In genomic region chr4:7691992-7692391, GRCh38 we compare ENCODE assay signal across 21 cellular contexts.
DNase-seq lines count a peak whose midpoint lies in the region; ATAC-seq and TF ChIP-seq lines count a peak whose summit lies in the region.
"Had no signal": no experiment of that assay in that cellular context is flagged by ENCODE, and none has a peak within 500 bp of the region (broad histone marks: within the 10 kb centered on the region; RNA-seq: fewer than 3 reads in every experiment).

No MANE protein-coding gene starts in this region.

- no peak for ATAC-seq in lower lobe of right lung
- ATAC-seq in naive thymus-derived CD8-positive, alpha-beta T cell: no peak

- no peaks in the 10 kb centered on the region for H3K4me1 ChIP-seq in lower lobe of right lung
- no peaks in the 10 kb centered on the region for H3K4me1 ChIP-seq in Peyer's patch
- H3K4me1 ChIP-seq: stomach, uterus had no signal

- H3K9me3 ChIP-seq in lower lobe of right lung (no peaks in the 10 kb centered on the region), Peyer's patch (no peaks in the 10 kb centered on the region)
- H3K9me3 ChIP-seq: breast epithelium, neutrophil, stomach, uterus had no signal

- peak; percentile 22 to 31 for DNase-seq in NCI-H2081 (lab: John Stamatoyannopoulos, UW)
- DNase-seq in NCI-H2081 treated with DMSO at 0.1 percent for 48 hours (lab: John Stamatoyannopoulos, UW): no peak
- peak; percentile 80 for DNase-seq in NCI-H2029 (lab: John Stamatoyannopoulos, UW)
- peak; percentile 32 for DNase-seq in RPMI7951 (ENCODE audit: low read depth)
- DNase-seq in lower lobe of right lung: peak; percentile 47
- no peak for DNase-seq in Peyer's patch
- no peak for DNase-seq in naive thymus-derived CD8-positive, alpha-beta T cell
- no peak for DNase-seq in UCSD-AML1 (lab: John Stamatoyannopoulos, UW; ENCODE audit: unreplicated experiment)
- DNase-seq: activated CD4-positive, alpha-beta T cell treated with anti-CD3 and anti-CD28 coated beads, Interleukin-2, amount 50 U/mL, for 4 hours; GOT3; hippocampal formation; kidney glomerular epithelial cell; NCI-H446 treated with DMSO at 0.1 percent for 48 hours; PC-9; stomach; SW 1271; uterus had no signal

- peaks cover 0 to 1% (median 0%) of the 10 kb centered on the region in 5 donors for H3K27me3 Mint-ChIP-seq in naive thymus-derived CD8-positive, alpha-beta T cell
- H3K27me3 Mint-ChIP-seq: activated naive CD8-positive, alpha-beta T cell had no signal

- H3K27me3 ChIP-seq in lower lobe of right lung (ENCODE audit: low read depth) (no peaks in the 10 kb centered on the region), Peyer's patch (no peaks in the 10 kb centered on the region)
- H3K27me3 ChIP-seq: breast epithelium, neutrophil, stomach, uterus had no signal

- peaks cover 0 to 5% (median 0%) of the 10 kb centered on the region in 4 donors for H3K4me1 Mint-ChIP-seq in naive thymus-derived CD8-positive, alpha-beta T cell
- H3K4me1 Mint-ChIP-seq: mesothelial cell of epicardium had no signal

- POLR2A ChIA-PET in naive thymus-derived CD8-positive, alpha-beta T cell (lab: Charles Lee): no interaction called here

- TF ChIP-seq CTCF in lower lobe of right lung (IDR thresholded peaks at IDR 0.05) (no peak), Peyer's patch (IDR thresholded peaks at IDR 0.05) (no peak)

- H3K4me3 Mint-ChIP-seq in naive thymus-derived CD8-positive, alpha-beta T cell: no peak overlapping the region
- H3K4me3 Mint-ChIP-seq: activated naive CD8-positive, alpha-beta T cell; mesothelial cell of epicardium had no signal

- H3K27ac ChIP-seq in lower lobe of right lung (no peak overlapping the region), Peyer's patch (no peak overlapping the region)
- H3K27ac ChIP-seq: breast epithelium, neutrophil, PC-9, stomach, uterus had no signal

- H3K4me3 ChIP-seq in lower lobe of right lung (no peak overlapping the region), Peyer's patch (no peak overlapping the region)
- H3K4me3 ChIP-seq: breast epithelium, PC-9, stomach, uterus had no signal

- no peaks in the 10 kb centered on the region for H3K9me3 Mint-ChIP-seq in naive thymus-derived CD8-positive, alpha-beta T cell
- H3K9me3 Mint-ChIP-seq: mesothelial cell of epicardium had no signal

- intact Hi-C loops in lower lobe of right lung (cut with DNase I): no loop called here

- no peaks in the 10 kb centered on the region for H3K36me3 ChIP-seq in lower lobe of right lung
- no peaks in the 10 kb centered on the region for H3K36me3 ChIP-seq in Peyer's patch
- H3K36me3 ChIP-seq: breast epithelium, neutrophil, stomach, uterus had no signal

- H3K27ac Mint-ChIP-seq in naive thymus-derived CD8-positive, alpha-beta T cell: no peak overlapping the region
- H3K27ac Mint-ChIP-seq: activated naive CD8-positive, alpha-beta T cell; mesothelial cell of epicardium had no signal

- TF ChIP-seq POLR2A in Peyer's patch (IDR thresholded peaks at IDR 0.05): no peak

- no peaks in the 10 kb centered on the region for H3K36me3 Mint-ChIP-seq in naive thymus-derived CD8-positive, alpha-beta T cell
- H3K36me3 Mint-ChIP-seq: activated naive CD8-positive, alpha-beta T cell; mesothelial cell of epicardium had no signal

Comparison
In these comparisons a context has a peak if more than half of its experiments do, and no peak if none do; other contexts are left out.
1. DNase-seq: peak in NCI-H2081 (2 of 2), NCI-H2029 (single experiment), RPMI7951 (single experiment) and lower lobe of right lung (single experiment); none in NCI-H2081 treated with DMSO at 0.1 percent for 48 hours (single experiment), Peyer's patch (0 of 3), naive thymus-derived CD8-positive, alpha-beta T cell (0 of 10) and UCSD-AML1 (single experiment).